ENCODE assay signal across 13 cellular contexts in the genomic region with DNA sequence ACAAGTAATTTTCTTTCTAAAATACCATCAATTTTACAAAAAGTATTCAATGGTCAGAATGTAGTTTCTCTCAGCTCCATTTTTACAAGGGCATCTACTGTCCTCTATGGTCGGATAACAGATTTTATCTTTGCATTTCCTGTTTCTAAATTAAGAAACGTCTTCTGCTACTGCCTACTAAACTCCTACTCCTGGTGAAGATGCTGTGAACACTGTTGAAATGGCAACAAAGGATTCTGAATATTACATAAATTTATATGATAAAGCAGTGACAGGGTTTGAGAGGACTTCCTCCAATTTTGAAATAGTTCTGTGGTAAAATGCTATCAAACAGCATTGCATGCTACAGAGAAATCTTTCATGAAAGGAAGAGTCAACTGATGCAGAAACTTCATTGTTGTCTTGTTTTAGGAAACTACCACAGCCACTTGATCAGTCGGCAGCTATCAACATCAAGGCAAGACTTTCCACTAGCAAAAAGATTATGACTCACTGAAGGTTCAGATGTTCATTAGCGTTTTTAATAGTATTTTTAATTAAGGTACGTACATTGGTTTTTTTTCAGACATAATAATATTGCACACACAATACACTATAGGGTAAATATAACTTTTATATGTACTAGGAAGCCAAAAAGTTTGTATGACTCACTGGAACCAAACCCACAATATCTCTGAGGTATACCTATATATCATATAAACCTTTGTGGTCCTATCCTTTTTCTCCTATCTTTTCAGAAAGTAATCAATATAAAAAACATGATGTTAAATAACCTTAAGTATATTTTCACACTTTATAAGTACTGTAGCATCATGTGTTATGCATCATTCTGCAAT.
DNase-seq lines count a peak whose midpoint lies in the region; ATAC-seq and TF ChIP-seq lines count a peak whose summit lies in the region.
"Had no signal": no experiment of that assay in that cellular context is flagged by ENCODE, and none has a peak within 500 bp of the region (broad histone marks: within the 10 kb centered on the region; RNA-seq: fewer than 3 reads in every experiment).

No MANE protein-coding gene starts in this region.

- H2AFZ ChIP-seq in Loucy (ENCODE audit: low read length) (no peak overlapping the region), parathyroid adenoma (peak overlapping the region; percentile 14)

- TF ChIP-seq CTCF in Loucy (conservative IDR thresholded peaks at IDR 0.05; ENCODE audit: low read length) (0 out of 2 replicates have a peak, but pooled peaks have one; percentile 14), parathyroid adenoma (IDR thresholded peaks at IDR 0.05) (no peak), foreskin fibroblast (IDR thresholded peaks at IDR 0.05; ENCODE audit: low read depth, low read length) (no peak)

- no peaks in the 10 kb centered on the region for H4K20me1 ChIP-seq in Loucy (ENCODE audit: insufficient read depth, low read length, poor library complexity, severe bottlenecking)

- H3K4me3 Mint-ChIP-seq in activated T-cell treated with anti-CD3 and anti-CD28 coated beads, Interleukin-2, amount 50 U/mL, for 72 hours, result no peak overlapping the region
- H3K4me3 Mint-ChIP-seq in activated T-helper 1 cell treated with anti-CD3 and anti-CD28 coated beads, Interleukin-12 subunit alpha, Interleukin-12 subunit beta, Interleukin-2, Interleukin-4 antibody, amounts not matched to agents 30 ng/mL and 10 ng/mL and 1 ng/mL, durations not matched to agents 14 hours and 24 hours and 36 hours, result peak overlapping the region; percentile 51

- H3K9me3 Mint-ChIP-seq in activated T-cell treated with anti-CD3 and anti-CD28 coated beads, Interleukin-2, amount 50 U/mL, for 72 hours, result no peaks in the 10 kb centered on the region
- H3K9me3 Mint-ChIP-seq in activated T-helper 1 cell treated with anti-CD3 and anti-CD28 coated beads, Interleukin-12 subunit alpha, Interleukin-12 subunit beta, Interleukin-2, Interleukin-4 antibody, amounts not matched to agents 30 ng/mL and 10 ng/mL and 1 ng/mL, durations not matched to agents 14 hours and 24 hours and 36 hours, result no peaks in the 10 kb centered on the region
- H3K9me3 Mint-ChIP-seq: naive thymus-derived CD8-positive, alpha-beta T cell had no signal

- H3K9me3 ChIP-seq in Loucy (ENCODE audit: insufficient read depth, low read depth, low read length), result no peaks in the 10 kb centered on the region
- H3K9me3 ChIP-seq in parathyroid adenoma (ENCODE audit: control insufficient read depth, low read length), result no peaks in the 10 kb centered on the region
- H3K9me3 ChIP-seq in effector memory CD4-positive, alpha-beta T cell (ENCODE audit: control insufficient read depth, low read length), result no peaks in the 10 kb centered on the region
- H3K9me3 ChIP-seq: ascending aorta, BE2C, gastrocnemius medialis had no signal

- no peaks in the 10 kb centered on the region for H3K27me3 Mint-ChIP-seq in activated T-cell treated with anti-CD3 and anti-CD28 coated beads, Interleukin-2, amount 50 U/mL, for 72 hours (ENCODE audit: low read depth)
- H3K27me3 Mint-ChIP-seq in activated T-helper 1 cell treated with anti-CD3 and anti-CD28 coated beads, Interleukin-12 subunit alpha, Interleukin-12 subunit beta, Interleukin-2, Interleukin-4 antibody, amounts not matched to agents 30 ng/mL and 10 ng/mL and 1 ng/mL, durations not matched to agents 14 hours and 24 hours and 36 hours (ENCODE audit: insufficient read depth), result no peaks in the 10 kb centered on the region
- H3K27me3 Mint-ChIP-seq: naive thymus-derived CD8-positive, alpha-beta T cell had no signal

- H3K27ac ChIP-seq in parathyroid adenoma, result peak overlapping the region; percentile 84
- no peak overlapping the region for H3K27ac ChIP-seq in effector memory CD4-positive, alpha-beta T cell (ENCODE audit: insufficient read depth, low read length, poor library complexity, severe bottlenecking)
- H3K27ac ChIP-seq: ascending aorta, gastrocnemius medialis had no signal

- ATAC-seq in activated T-cell treated with anti-CD3 and anti-CD28 coated beads, Interleukin-2, amount 50 U/mL, for 72 hours (replicated peaks in 1 of 2), result peak; percentile 57 to 60
- ATAC-seq: gastrocnemius medialis; naive thymus-derived CD8-positive, alpha-beta T cell had no signal

- peak overlapping the region; percentile 7 for H3K9ac ChIP-seq in Loucy (ENCODE audit: low read depth, low read length, poor library complexity, severe bottlenecking)
- H3K9ac ChIP-seq in parathyroid adenoma, result no peak overlapping the region

- peaks cover 28% of the 10 kb centered on the region for H3K4me1 ChIP-seq in Loucy (ENCODE audit: insufficient read depth, low read length, poor library complexity, severe bottlenecking)
- H3K4me1 ChIP-seq in parathyroid adenoma, result peaks cover 10% of the 10 kb centered on the region
- peaks cover 12% of the 10 kb centered on the region for H3K4me1 ChIP-seq in effector memory CD4-positive, alpha-beta T cell (ENCODE audit: control insufficient read depth, insufficient read depth, low read length, poor library complexity, severe bottlenecking)
- H3K4me1 ChIP-seq: ascending aorta had no signal

- peaks cover 5% of the 10 kb centered on the region; the same call in 1 of the 2 replicates for H3K36me3 ChIP-seq in Loucy (ENCODE audit: insufficient read depth, low read length)
- no peaks in the 10 kb centered on the region for H3K36me3 ChIP-seq in parathyroid adenoma (ENCODE audit: control insufficient read depth, insufficient read depth, low read length)
- peaks cover 6% of the 10 kb centered on the region for H3K36me3 ChIP-seq in effector memory CD4-positive, alpha-beta T cell (ENCODE audit: control insufficient read depth, insufficient read depth, low read length)
- H3K36me3 ChIP-seq: ascending aorta, BE2C, gastrocnemius medialis had no signal

- no peaks in the 10 kb centered on the region for H3F3A ChIP-seq in Loucy (ENCODE audit: low read depth)

- DNase-seq in activated T-cell treated with anti-CD3 and anti-CD28 coated beads, Interleukin-2, amount 50 U/mL, for 72 hours, result no peak
- DNase-seq in activated T-cell treated with anti-CD3 and anti-CD28 coated beads for 4 hours (no peak), foreskin fibroblast (no peak), middle frontal gyrus (ENCODE audit: extremely low spot score, low spot score) (no peak)
- DNase-seq in activated T-helper 1 cell treated with anti-CD3 and anti-CD28 coated beads, Interleukin-12 subunit alpha, Interleukin-12 subunit beta, Interleukin-2, Interleukin-4 antibody, amounts not matched to agents 30 ng/mL and 10 ng/mL and 1 ng/mL, durations not matched to agents 14 hours and 24 hours and 36 hours (ENCODE audit: low spot score), result no peak
- no peak for DNase-seq in effector memory CD4-positive, alpha-beta T cell
- DNase-seq: BE2C, gastrocnemius medialis, T-helper 9 cell had no signal

- peak overlapping the region; percentile 69 for H3K4me2 ChIP-seq in Loucy (ENCODE audit: low read depth, low read length, poor library complexity, severe bottlenecking)
- peak overlapping the region; percentile 71 for H3K4me2 ChIP-seq in parathyroid adenoma (ENCODE audit: low read length)

- H3K4me1 Mint-ChIP-seq in activated T-cell treated with anti-CD3 and anti-CD28 coated beads, Interleukin-2, amount 50 U/mL, for 72 hours (ENCODE audit: low read depth), result peaks cover 15% of the 10 kb centered on the region
- peaks cover 24% of the 10 kb centered on the region for H3K4me1 Mint-ChIP-seq in activated T-helper 1 cell treated with anti-CD3 and anti-CD28 coated beads, Interleukin-12 subunit alpha, Interleukin-12 subunit beta, Interleukin-2, Interleukin-4 antibody, amounts not matched to agents 30 ng/mL and 10 ng/mL and 1 ng/mL, durations not matched to agents 14 hours and 24 hours and 36 hours (ENCODE audit: low read depth)

- no peaks in the 10 kb centered on the region for H3K9me2 ChIP-seq in Loucy (replicated peaks; ENCODE audit: low read depth, low read length)

- H3K79me2 ChIP-seq in Loucy (ENCODE audit: insufficient read depth, low read length) (peaks cover 26% of the 10 kb centered on the region; the same call in 1 of the 2 replicates), parathyroid adenoma (peaks cover 6% of the 10 kb centered on the region)

- peak overlapping the region; percentile 56 for H3K4me3 ChIP-seq in Loucy (ENCODE audit: low read length, poor library complexity, severe bottlenecking)
- peak overlapping the region; percentile 43 for H3K4me3 ChIP-seq in parathyroid adenoma (ENCODE audit: low read depth, low read length)
- no peak overlapping the region for H3K4me3 ChIP-seq in foreskin fibroblast (ENCODE audit: low read depth in 1 of 2, low read length in 2 of 2)
- no peak overlapping the region for H3K4me3 ChIP-seq in effector memory CD4-positive, alpha-beta T cell (ENCODE audit: insufficient read depth, low read depth, low read length, poor library complexity, severe bottlenecking)
- H3K4me3 ChIP-seq: ascending aorta, gastrocnemius medialis had no signal

- H3K27ac Mint-ChIP-seq in activated T-cell treated with anti-CD3 and anti-CD28 coated beads, Interleukin-2, amount 50 U/mL, for 72 hours, result no peak overlapping the region
- peak overlapping the region; percentile 70 for H3K27ac Mint-ChIP-seq in activated T-helper 1 cell treated with anti-CD3 and anti-CD28 coated beads, Interleukin-12 subunit alpha, Interleukin-12 subunit beta, Interleukin-2, Interleukin-4 antibody, amounts not matched to agents 30 ng/mL and 10 ng/mL and 1 ng/mL, durations not matched to agents 14 hours and 24 hours and 36 hours

- peaks cover 3 to 4% of the 10 kb centered on the region in 2 donors for H3K36me3 Mint-ChIP-seq in activated T-cell treated with anti-CD3 and anti-CD28 coated beads, Interleukin-2, amount 50 U/mL, for 72 hours (ENCODE audit: insufficient read depth in 2 of 2)
- peaks cover 13% of the 10 kb centered on the region for H3K36me3 Mint-ChIP-seq in activated T-helper 1 cell treated with anti-CD3 and anti-CD28 coated beads, Interleukin-12 subunit alpha, Interleukin-12 subunit beta, Interleukin-2, Interleukin-4 antibody, amounts not matched to agents 30 ng/mL and 10 ng/mL and 1 ng/mL, durations not matched to agents 14 hours and 24 hours and 36 hours (ENCODE audit: low read depth)

- H3K27me3 ChIP-seq in Loucy (ENCODE audit: insufficient read depth, low read length, poor library complexity, severe bottlenecking) (no peaks in the 10 kb centered on the region), parathyroid adenoma (ENCODE audit: control insufficient read depth, insufficient read depth, low read length) (no peaks in the 10 kb centered on the region)
- H3K27me3 ChIP-seq in effector memory CD4-positive, alpha-beta T cell (replicated peaks; ENCODE audit: control insufficient read depth, insufficient read depth, low read length, poor library complexity, severe bottlenecking), result no peaks in the 10 kb centered on the region
- H3K27me3 ChIP-seq: ascending aorta, BE2C, gastrocnemius medialis had no signal

- intact Hi-C loops in activated T-helper 1 cell treated with anti-CD3 and anti-CD28 coated beads, Interleukin-12 subunit alpha, Interleukin-12 subunit beta, Interleukin-2, Interleukin-4 antibody, amounts not matched to agents 30 ng/mL and 10 ng/mL and 1 ng/mL, durations not matched to agents 14 hours and 24 hours and 36 hours (cut with micrococcal nuclease), result loop anchor here (5.0 to 10.0 kb wide), 2 partner anchors 156 to 201 kb away; partner anchors contain the start of gene STAG1

Comparison
In these comparisons a context has a peak if more than half of its experiments do, and no peak if none do; other contexts are left out.
1. H3K4me3 ChIP-seq: peak in Loucy (single experiment) and parathyroid adenoma (single experiment); none in foreskin fibroblast (0 of 2) and effector memory CD4-positive, alpha-beta T cell (single experiment).